In genomic region chr19:58388175-58388526, GRCh38 we compare ENCODE assay signal across 9 cellular contexts. TPM values are rescaled to one million over a fixed set of nuclear protein-coding genes. Genes with fewer than 3 reads are reported as not detected.
DNase-seq lines count a peak whose midpoint lies in the region; ATAC-seq, FAIRE-seq and TF ChIP-seq lines count a peak whose summit lies in the region.
"Had no signal": no experiment of that assay in that cellular context is flagged by ENCODE, and none has a peak within 500 bp of the region (broad histone marks: within the 10 kb centered on the region; RNA-seq: fewer than 3 reads in every experiment).

No MANE protein-coding gene starts in this region.

- FAIRE-seq in small intestine (lab: Jason Lieb, UNC) (no peak), GM19239 (lab: Jason Lieb, UNC) (no peak)

- TF ChIP-seq CTCF in AG10803 (conservative IDR thresholded peaks at IDR 0.05; ENCODE audit: low read length), result no peak
- TF ChIP-seq CTCF in chondrocyte (IDR thresholded peaks at IDR 0.05), result no peak

- ATAC-seq in naive thymus-derived CD4-positive, alpha-beta T cell, result no peak

- H3K27me3 Mint-ChIP-seq in chondrocyte (ENCODE audit: low read depth), result no peaks in the 10 kb centered on the region
- peaks cover 0 to 3% (median 0%) of the 10 kb centered on the region in 5 donors for H3K27me3 Mint-ChIP-seq in naive thymus-derived CD4-positive, alpha-beta T cell

- CTCF ChIA-PET in naive thymus-derived CD4-positive, alpha-beta T cell (lab: Charles Lee), result no interaction called here

- DNase-seq in AG10803 (ENCODE audit: low read depth) (no peak), chondrocyte (ENCODE audit: low spot score) (no peak), mucosa of gallbladder (ENCODE audit: low spot score) (no peak), small intestine (no peak), NCI-H146 (lab: John Stamatoyannopoulos, UW) (no peak), GM19239 (ENCODE audit: insufficient read length, low spot score) (no peak)
- no peak for DNase-seq in naive thymus-derived CD4-positive, alpha-beta T cell
- DNase-seq: midbrain had no signal

- peaks cover 33% of the 10 kb centered on the region for H3K4me1 Mint-ChIP-seq in chondrocyte (ENCODE audit: low read depth)
- H3K4me1 Mint-ChIP-seq in naive thymus-derived CD4-positive, alpha-beta T cell, result peaks cover 17 to 59% (median 42%) of the 10 kb centered on the region in 7 donors

- intact Hi-C loops in naive thymus-derived CD4-positive, alpha-beta T cell (cut with micrococcal nuclease), result loop anchor here in 1 of 2 donors (5.0 to 10.0 kb wide), 3 partner anchors 473 to 951 kb away; partner anchors contain the start of genes ZNF417, ZNF419 and ZNF749

- peak overlapping the region; percentile 94 for H3K4me3 ChIP-seq in AG10803 (ENCODE audit: low read length)
- peak overlapping the region; percentile 75 for H3K4me3 ChIP-seq in naive thymus-derived CD4-positive, alpha-beta T cell (ENCODE audit: low read length)
- H3K4me3 ChIP-seq in small intestine (ENCODE audit: low read depth in 1 of 2, low read length in 2 of 2), result peak overlapping the region in 1 of 2 donors; percentile 86

- H3K27ac ChIP-seq in KOPT-K1 (ENCODE audit: low read depth, low read length, poor library complexity, severe bottlenecking) (peak overlapping the region; percentile 94), small intestine (ENCODE audit: low read depth in 1 of 2, low read length in 1 of 2) (no peak overlapping the region)
- H3K27ac ChIP-seq in naive thymus-derived CD4-positive, alpha-beta T cell (ENCODE audit: low read depth, low read length), result peak overlapping the region; percentile 94

- H3K9me3 Mint-ChIP-seq in chondrocyte (ENCODE audit: low read depth), result no peaks in the 10 kb centered on the region
- H3K9me3 Mint-ChIP-seq in naive thymus-derived CD4-positive, alpha-beta T cell, result no peaks in the 10 kb centered on the region

- peak overlapping the region; percentile 95 for H3K4me3 Mint-ChIP-seq in chondrocyte (ENCODE audit: unreplicated experiment)
- peak overlapping the region; percentile 89 to 96 (median 94) for H3K4me3 Mint-ChIP-seq in naive thymus-derived CD4-positive, alpha-beta T cell

- H3K27ac Mint-ChIP-seq in chondrocyte (ENCODE audit: unreplicated experiment), result peak overlapping the region; percentile 97
- peak overlapping the region in 6 of 9 donors; percentile 70 to 99 (median 97) for H3K27ac Mint-ChIP-seq in naive thymus-derived CD4-positive, alpha-beta T cell

- 76 to 89% (median 80%) methylated on average over 3 of the region's 3 CpGs for WGBS in small intestine, 3 donors

- no peaks in the 10 kb centered on the region for H3K27me3 ChIP-seq in naive thymus-derived CD4-positive, alpha-beta T cell (ENCODE audit: control insufficient read depth in 2 of 2, insufficient read depth in 2 of 2, low read length in 2 of 2)
- no peaks in the 10 kb centered on the region for H3K27me3 ChIP-seq in small intestine (ENCODE audit: control insufficient read depth in 2 of 2, insufficient read depth in 2 of 2, low read length in 2 of 2)

- peaks cover 22 to 23% of the 10 kb centered on the region in 2 donors for H3K4me1 ChIP-seq in naive thymus-derived CD4-positive, alpha-beta T cell (ENCODE audit: control insufficient read depth in 2 of 2, insufficient read depth in 2 of 2, low read length in 2 of 2)
- peaks cover 3 to 5% of the 10 kb centered on the region in 2 donors for H3K4me1 ChIP-seq in small intestine (ENCODE audit: control insufficient read depth in 2 of 2, insufficient read depth in 1 of 2, low read depth in 1 of 2, low read length in 1 of 2)

- POLR2A ChIA-PET in naive thymus-derived CD4-positive, alpha-beta T cell (lab: Charles Lee), result interaction anchor here (0.6 to 3.3 kb wide), 4 partner anchors 12 to 204 kb away, joined by 4 to 16 read pairs (median 6); partner anchors contain the start of genes ZNF274 and ZNF584

- H3K36me3 ChIP-seq in KOPT-K1 (ENCODE audit: insufficient read depth, low read length) (peaks cover 51% of the 10 kb centered on the region), small intestine (ENCODE audit: control insufficient read depth in 2 of 2, insufficient read depth in 2 of 2, low read length in 2 of 2) (peaks cover 0 to 6% of the 10 kb centered on the region in 2 donors)
- H3K36me3 ChIP-seq in naive thymus-derived CD4-positive, alpha-beta T cell (ENCODE audit: control insufficient read depth in 2 of 3, insufficient read depth in 3 of 3, low read length in 3 of 3), result peaks cover 0 to 36% (median 8%) of the 10 kb centered on the region in 3 experiments

- peaks cover 18% of the 10 kb centered on the region for H3K36me3 Mint-ChIP-seq in chondrocyte (ENCODE audit: low read depth)
- peaks cover 0 to 24% (median 14%) of the 10 kb centered on the region in 5 donors for H3K36me3 Mint-ChIP-seq in naive thymus-derived CD4-positive, alpha-beta T cell

- no peaks in the 10 kb centered on the region for H3K9me3 ChIP-seq in KOPT-K1 (ENCODE audit: insufficient read depth, low read length, poor library complexity, severe bottlenecking)
- no peaks in the 10 kb centered on the region for H3K9me3 ChIP-seq in naive thymus-derived CD4-positive, alpha-beta T cell (ENCODE audit: control insufficient read depth in 2 of 3, low read length in 3 of 3)
- H3K9me3 ChIP-seq in small intestine (ENCODE audit: control insufficient read depth, low read depth), result no peaks in the 10 kb centered on the region

RNA-seq across cellular contexts. Expression of gene RPS5, which starts 1.1 kb away (rescaled TPM):
- 624 to 792 TPM (median 634 TPM) in 3 replicates for total RNA-seq in chondrocyte
- total RNA-seq in naive thymus-derived CD4-positive, alpha-beta T cell, result 1,000 to 10,000 TPM in 4 of 5 experiments, 100 to 1,000 TPM in 1; 911 to 1,684 (median 1,502) TPM
- polyA plus RNA-seq in naive thymus-derived CD4-positive, alpha-beta T cell, result 1,000 to 10,000 TPM; 1,774 to 1,925 TPM
- total RNA-seq in mucosa of gallbladder, result 614 TPM
- polyA plus RNA-seq in small intestine, result 1,000 to 10,000 TPM in 2 of 3 donors, 100 to 1,000 TPM in 1; 863 to 1,751 (median 1,463) TPM

RNA-seq across cellular contexts. Expression of gene RNF225, which starts 7.3 kb away (rescaled TPM):
- total RNA-seq in chondrocyte (not detected in 3 replicates), mucosa of gallbladder (not detected)
- under 1 TPM in 4 of 5 experiments, not detected in 1; 0.32 to 0.53 (median 0.50) TPM for total RNA-seq in naive thymus-derived CD4-positive, alpha-beta T cell
- not detected for polyA plus RNA-seq in naive thymus-derived CD4-positive, alpha-beta T cell
- polyA plus RNA-seq in small intestine, result not detected

RNA-seq across cellular contexts. Expression of gene ZNF837, which starts 7.3 kb away (rescaled TPM):
- total RNA-seq in chondrocyte (2.0 to 3.5 TPM (median 2.5 TPM) in 3 replicates), mucosa of gallbladder (2.9 TPM)
- total RNA-seq in naive thymus-derived CD4-positive, alpha-beta T cell, result 1 to 10 TPM; 1.4 to 4.3 (median 2.4) TPM
- polyA plus RNA-seq in naive thymus-derived CD4-positive, alpha-beta T cell, result 10 to 100 TPM in 1 of 2 donors, 1 to 10 TPM in 1; 6.9 to 15.6 TPM
- 1 to 10 TPM; 2.9 to 4.3 (median 3.4) TPM for polyA plus RNA-seq in small intestine

RNA-seq across cellular contexts. Expression of gene ZNF584, which starts 20.3 kb away (rescaled TPM):
- total RNA-seq in chondrocyte, result 10.2 to 11.1 TPM (median 10.7 TPM) in 3 replicates
- total RNA-seq in naive thymus-derived CD4-positive, alpha-beta T cell, result 10 to 100 TPM in 1 of 5 experiments, 1 to 10 TPM in 4; 4.2 to 12.1 (median 8.8) TPM
- polyA plus RNA-seq in naive thymus-derived CD4-positive, alpha-beta T cell, result 1 to 10 TPM; 6.5 to 7.0 TPM
- 13.9 TPM for total RNA-seq in mucosa of gallbladder
- polyA plus RNA-seq in small intestine, result 1 to 10 TPM; 1.8 to 7.6 (median 6.7) TPM

RNA-seq across cellular contexts. Expression of gene ZNF497, which starts 25.6 kb away (rescaled TPM):
- total RNA-seq in chondrocyte (0.65 to 0.69 TPM (median 0.68 TPM) in 3 replicates), mucosa of gallbladder (3.5 TPM)
- 1 to 10 TPM; 1.0 to 2.7 (median 1.8) TPM for total RNA-seq in naive thymus-derived CD4-positive, alpha-beta T cell
- 1 to 10 TPM; 1.9 to 2.9 TPM for polyA plus RNA-seq in naive thymus-derived CD4-positive, alpha-beta T cell
- under 1 TPM in 2 of 3 donors, not detected in 1; 0.22 to 0.82 TPM for polyA plus RNA-seq in small intestine

Comparison
In these comparisons a context has a peak if more than half of its experiments do, and no peak if none do; other contexts are left out.
1. H3K27ac ChIP-seq: peak in KOPT-K1 (single experiment) and naive thymus-derived CD4-positive, alpha-beta T cell (single experiment); none in small intestine (0 of 2).